ENCODE assay signal across 9 cellular contexts in the genomic region with DNA sequence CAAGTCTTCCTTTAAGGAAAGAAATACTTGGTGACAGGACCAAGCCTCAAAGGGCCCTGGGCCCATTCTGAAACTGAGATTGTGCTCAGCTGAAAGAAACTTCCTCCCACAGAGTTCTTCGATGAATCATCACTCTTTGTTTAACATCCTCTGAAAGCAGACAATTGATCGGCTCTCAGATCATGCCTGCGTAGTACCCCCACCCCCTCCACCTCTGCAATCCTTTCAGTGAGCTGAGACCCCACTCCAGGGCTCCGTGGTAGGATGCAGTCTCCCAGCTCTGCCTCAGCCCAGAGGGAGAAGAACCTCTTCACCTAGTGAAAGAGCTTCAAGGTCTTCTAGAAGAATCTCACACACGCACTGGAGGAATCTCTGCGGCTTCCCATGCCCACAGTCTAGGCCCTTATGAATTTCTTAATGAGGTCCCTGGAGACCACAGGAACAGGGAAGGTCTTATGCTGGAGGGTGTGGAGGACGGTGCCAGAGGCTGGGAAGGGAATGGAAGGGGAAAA.
A peak's percentile ranks its signal among the peaks of the same experiment; 100 is the strongest.
DNase-seq lines count a peak whose midpoint lies in the region; ATAC-seq and TF ChIP-seq lines count a peak whose summit lies in the region.
"Had no signal": no experiment of that assay in that cellular context is flagged by ENCODE, and none has a peak within 500 bp of the region (broad histone marks: within the 10 kb centered on the region; RNA-seq: fewer than 3 reads in every experiment).

No MANE protein-coding gene starts in this region.

- peaks cover 32% of the 10 kb centered on the region for H3K27me3 ChIP-seq in hepatocyte
- H3K27me3 ChIP-seq in heart left ventricle, result peaks cover 10 to 42% (median 29%) of the 10 kb centered on the region in 9 donors

- peak overlapping the region; percentile 53 for H3K4me2 ChIP-seq in hepatocyte

- no peak for TF ChIP-seq POLR2A in heart left ventricle (IDR thresholded peaks at IDR 0.05)

- H3K36me3 ChIP-seq in hepatocyte (replicated peaks; ENCODE audit: insufficient read depth, low read depth) (no peaks in the 10 kb centered on the region), heart left ventricle (no peaks in the 10 kb centered on the region)

- no peak overlapping the region for H3K27ac Mint-ChIP-seq in activated CD4-positive, alpha-beta T cell treated with anti-CD3 and anti-CD28 coated beads, Interleukin-2, amount 10 ng/mL, durations not matched to agents 7 days and 5 days
- H3K27ac Mint-ChIP-seq in type B pancreatic cell, result peak overlapping the region; percentile 7
- H3K27ac Mint-ChIP-seq: IgD-negative memory B cell had no signal

- ATAC-seq in GM18873 (IDR thresholded peaks at IDR 0.05; ENCODE audit: low FRiP score, unreplicated experiment) (peak; percentile 74), HG03025 (IDR thresholded peaks at IDR 0.05; ENCODE audit: low FRiP score, unreplicated experiment) (peak; percentile 82), heart left ventricle (no peak)

- peaks cover 43% of the 10 kb centered on the region for H3K27me3 Mint-ChIP-seq in activated CD4-positive, alpha-beta T cell treated with anti-CD3 and anti-CD28 coated beads, Interleukin-2, amount 10 ng/mL, durations not matched to agents 7 days and 5 days
- peaks cover 29% of the 10 kb centered on the region for H3K27me3 Mint-ChIP-seq in type B pancreatic cell

- intact Hi-C loops in heart left ventricle (cut with DNase I), result no loop called here

- H3K4me3 ChIP-seq in hepatocyte (no peak overlapping the region), heart left ventricle (no peak overlapping the region)

- POLR2A ChIA-PET in activated CD4-positive, alpha-beta T cell treated with anti-CD3 and anti-CD28 coated beads, Interleukin-2, amount 10 ng/mL, durations not matched to agents 7 days and 5 days (lab: Charles Lee), result no interaction called here

- DNase-seq in activated CD4-positive, alpha-beta T cell treated with anti-CD3 and anti-CD28 coated beads, Interleukin-2, amount 10 ng/mL, durations not matched to agents 7 days and 5 days, result peak; percentile 44
- no peak for DNase-seq in hepatocyte (ENCODE audit: low spot score)
- no peak for DNase-seq in type B pancreatic cell (ENCODE audit: extremely low spot score, unreplicated experiment)
- DNase-seq in NCI-H524 (lab: John Stamatoyannopoulos, UW), result no peak
- no peak for DNase-seq in heart left ventricle
- no peak for DNase-seq in NCI-H2029 treated with DMSO at 0.1 percent for 48 hours (lab: John Stamatoyannopoulos, UW)

- CTCF ChIA-PET in activated CD4-positive, alpha-beta T cell treated with anti-CD3 and anti-CD28 coated beads, Interleukin-2, amount 10 ng/mL, durations not matched to agents 7 days and 5 days (lab: Charles Lee), result interaction anchor here (1.2 to 1.6 kb wide), 2 partner anchors 10 to 26 kb away, joined by 4 read pairs; no protein-coding TSS in a partner anchor

- H3K4me1 ChIP-seq in hepatocyte (ENCODE audit: insufficient read depth) (peaks cover 5% of the 10 kb centered on the region), heart left ventricle (peaks cover 0 to 22% (median 11%) of the 10 kb centered on the region in 12 donors)

- no peaks in the 10 kb centered on the region for H3K9me2 ChIP-seq in hepatocyte (replicated peaks; ENCODE audit: insufficient read depth)

- peaks cover 18% of the 10 kb centered on the region for H3K79me2 ChIP-seq in hepatocyte

- H3K9me3 ChIP-seq in hepatocyte (ENCODE audit: low read depth), result no peaks in the 10 kb centered on the region
- no peaks in the 10 kb centered on the region for H3K9me3 ChIP-seq in heart left ventricle

- H3K36me3 Mint-ChIP-seq in activated CD4-positive, alpha-beta T cell treated with anti-CD3 and anti-CD28 coated beads, Interleukin-2, amount 10 ng/mL, durations not matched to agents 7 days and 5 days (ENCODE audit: low read depth), result peaks cover 15% of the 10 kb centered on the region
- peaks cover 11% of the 10 kb centered on the region for H3K36me3 Mint-ChIP-seq in type B pancreatic cell
- H3K36me3 Mint-ChIP-seq: IgD-negative memory B cell had no signal

- H3K4me3 Mint-ChIP-seq in activated CD4-positive, alpha-beta T cell treated with anti-CD3 and anti-CD28 coated beads, Interleukin-2, amount 10 ng/mL, durations not matched to agents 7 days and 5 days, result peak overlapping the region; percentile 9
- no peak overlapping the region for H3K4me3 Mint-ChIP-seq in type B pancreatic cell

- no peak overlapping the region for H2AFZ ChIP-seq in hepatocyte

- no peak for TF ChIP-seq CTCF in hepatocyte (IDR thresholded peaks at IDR 0.05; ENCODE audit: poor library complexity)
- TF ChIP-seq CTCF in type B pancreatic cell (conservative IDR thresholded peaks at IDR 0.05), result no peak
- TF ChIP-seq CTCF in heart left ventricle (IDR thresholded peaks at IDR 0.05), result no peak

- H3K4me1 Mint-ChIP-seq in activated CD4-positive, alpha-beta T cell treated with anti-CD3 and anti-CD28 coated beads, Interleukin-2, amount 10 ng/mL, durations not matched to agents 7 days and 5 days, result peaks cover 50% of the 10 kb centered on the region
- H3K4me1 Mint-ChIP-seq in type B pancreatic cell (ENCODE audit: unreplicated experiment), result peaks cover 37% of the 10 kb centered on the region

- no peaks in the 10 kb centered on the region for H4K20me1 ChIP-seq in hepatocyte (ENCODE audit: insufficient read depth, poor library complexity, severe bottlenecking)

- H3K27ac ChIP-seq in hepatocyte (no peak overlapping the region), heart left ventricle (no peak overlapping the region)

- WGBS in hepatocyte (ENCODE audit: low lambda C conversion rate, missing lambda C conversion rate), result 47% methylated on average over 7 of the region's 7 CpGs
- 55 to 64% (median 59%) methylated on average over 7 of the region's 7 CpGs for WGBS in heart left ventricle, 4 donors

- H3K9me3 Mint-ChIP-seq in activated CD4-positive, alpha-beta T cell treated with anti-CD3 and anti-CD28 coated beads, Interleukin-2, amount 10 ng/mL, durations not matched to agents 7 days and 5 days, result no peaks in the 10 kb centered on the region
- no peaks in the 10 kb centered on the region for H3K9me3 Mint-ChIP-seq in type B pancreatic cell
- H3K9me3 Mint-ChIP-seq: IgD-negative memory B cell had no signal

Comparison
In these comparisons a context has a peak if more than half of its experiments do, and no peak if none do; other contexts are left out.
1. ATAC-seq: peak in GM18873 (single experiment) and HG03025 (single experiment); none in heart left ventricle (0 of 4).